8 cellular contexts compared by ENCODE assay signal in the genomic region with DNA sequence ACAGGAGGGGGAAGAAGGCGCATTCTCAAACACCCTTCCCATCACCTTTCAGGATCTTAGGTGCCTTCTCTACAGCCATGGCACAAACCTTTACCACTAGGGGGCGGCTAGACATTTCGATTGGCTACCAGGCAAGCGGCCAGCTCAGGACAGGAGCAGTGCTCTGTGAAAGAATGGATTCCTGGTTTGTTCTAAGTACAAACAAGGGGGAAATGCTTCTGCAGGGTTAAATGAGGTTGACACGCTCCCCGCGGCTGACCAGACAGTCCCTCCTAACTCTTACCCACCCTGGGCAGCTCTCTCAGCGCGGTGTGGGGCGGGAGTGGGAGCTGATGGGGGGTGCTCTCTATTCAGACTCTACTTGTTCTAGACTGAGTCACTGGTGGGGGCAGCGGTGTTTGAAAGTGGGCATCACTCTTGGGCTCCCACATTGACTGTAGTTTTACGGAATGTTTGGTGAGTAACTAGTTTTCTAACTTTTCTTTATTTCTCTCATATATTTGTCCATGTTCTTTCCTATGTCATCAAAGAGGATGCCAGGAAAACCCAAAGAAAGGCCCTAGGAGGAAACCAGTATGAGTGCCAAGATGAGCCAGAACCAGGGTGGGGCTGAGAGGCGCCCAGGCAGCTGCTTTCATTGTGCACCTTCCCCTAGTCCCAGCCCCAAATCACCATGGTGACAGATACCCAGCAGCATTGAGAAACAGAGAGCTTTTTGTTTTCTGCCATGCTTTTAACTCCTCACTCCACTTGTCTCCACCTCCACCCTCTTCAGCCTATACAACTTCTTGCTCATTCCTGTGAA.
DNase-seq lines count a peak whose midpoint lies in the region; ATAC-seq, FAIRE-seq and TF ChIP-seq lines count a peak whose summit lies in the region.

No MANE protein-coding gene starts in this region.

- FAIRE-seq in kidney (lab: Jason Lieb, UNC): no peak

- no peaks in the 10 kb centered on the region for H3K9me3 ChIP-seq in kidney (ENCODE audit: control insufficient read depth in 1 of 2, low read length in 2 of 2)

- H3K36me3 ChIP-seq in kidney (ENCODE audit: control insufficient read depth in 1 of 2, insufficient read depth in 2 of 2, low read length in 2 of 2): no peaks in the 10 kb centered on the region

- intact Hi-C loops in kidney (cut with DNase I): no loop called here

- H3K4me3 ChIP-seq in kidney (ENCODE audit: low read length in 2 of 2): no peak overlapping the region

- peak; percentile 79 for TF ChIP-seq CTCF in AG09319 (IDR thresholded peaks at IDR 0.05; ENCODE audit: low read depth, low read length)
- peak; percentile 72 for TF ChIP-seq CTCF in kidney (IDR thresholded peaks at IDR 0.05; ENCODE audit: borderline replicate concordance, extremely low read depth, insufficient read depth)

- no peaks in the 10 kb centered on the region for H3K4me1 ChIP-seq in kidney (ENCODE audit: control insufficient read depth in 1 of 2, insufficient read depth in 1 of 2, low read depth in 1 of 2, low read length in 2 of 2)

- peak; percentile 93 for ATAC-seq in GM18511 (IDR thresholded peaks at IDR 0.05; ENCODE audit: unreplicated experiment)
- ATAC-seq in HG02885 (IDR thresholded peaks at IDR 0.05; ENCODE audit: poor library complexity, unreplicated experiment): peak; percentile 96

- peak overlapping the region; percentile 1 for H3K27ac ChIP-seq in caudate nucleus (ENCODE audit: low read depth, low read length)
- no peak overlapping the region for H3K27ac ChIP-seq in kidney (ENCODE audit: low read depth in 2 of 2, low read length in 2 of 2)

- peak; percentile 14 for DNase-seq in AG09319 (ENCODE audit: extremely low read depth, low read depth)
- peak; percentile 91 for DNase-seq in NCI-H1436 (lab: John Stamatoyannopoulos, UW)
- peak; percentile 2 for DNase-seq in SKM-1 (lab: John Stamatoyannopoulos, UW; ENCODE audit: unreplicated experiment)
- DNase-seq in caudate nucleus (lab: John Stamatoyannopoulos, UW): peak in 57 of 61 donors; percentile 21 to 84 (median 61)
- DNase-seq in kidney: peak; percentile 78
- peak; percentile 41 for DNase-seq in stimulated activated CD4-positive, alpha-beta T cell treated with anti-CD3 and anti-CD28 coated beads, Interleukin-1b, Interleukin-23, amount 100 ng/mL, for 48 hours

- H3K9ac ChIP-seq in kidney (ENCODE audit: low read length in 2 of 2): no peak overlapping the region

Comparison
In these comparisons a context has a peak if more than half of its experiments do, and no peak if none do; other contexts are left out.
1. DNase-seq: peak in every context shown above with its lines; median percentile 91 in NCI-H1436; 78 in kidney; 61 in caudate nucleus; 41 in stimulated activated CD4-positive, alpha-beta T cell treated with anti-CD3 and anti-CD28 coated beads, Interleukin-1b, Interleukin-23, amount 100 ng/mL, for 48 hours; 14 in AG09319; 2 in SKM-1.